In genomic region chr11:63683133-63683991, GRCh38 we compare ENCODE assay signal across 8 cellular contexts. TPM values are rescaled to one million over a fixed set of nuclear protein-coding genes. Genes with fewer than 3 reads are reported as not detected.
DNase-seq lines count a peak whose midpoint lies in the region; ATAC-seq, FAIRE-seq and TF ChIP-seq lines count a peak whose summit lies in the region.

No MANE protein-coding gene starts in this region.

- no peak for TF ChIP-seq CTCF in A549 (IDR thresholded peaks at IDR 0.05)
- TF ChIP-seq CTCF in kidney (IDR thresholded peaks at IDR 0.05; ENCODE audit: borderline replicate concordance, extremely low read depth, insufficient read depth): no peak
- TF ChIP-seq CTCF in upper lobe of right lung (IDR thresholded peaks at IDR 0.05): no peak

- TF ChIP-seq EP300 in A549 (IDR thresholded peaks at IDR 0.05): no peak

- peak overlapping the region; percentile 82 for H3K4me3 ChIP-seq in A549
- peak overlapping the region; percentile 91 for H3K4me3 ChIP-seq in HAP-1
- peak overlapping the region; percentile 81 to 91 for H3K4me3 ChIP-seq in kidney (ENCODE audit: low read length in 2 of 2)
- H3K4me3 ChIP-seq in upper lobe of right lung: peak overlapping the region; percentile 92

- CTCF ChIA-PET in A549 (lab: Yijun Ruan, JAX): interaction anchor here (0.7 to 3.6 kb wide), 5 partner anchors 10 to 802 kb away, joined by 3 to 26 read pairs (median 6); partner anchors contain the start of genes ATL3 and SLC3A2

- ATAC-seq in A549 (no peak), upper lobe of right lung (no peak), HG02840 (IDR thresholded peaks at IDR 0.05; ENCODE audit: low FRiP score, unreplicated experiment) (no peak), HG03045 (IDR thresholded peaks at IDR 0.05; ENCODE audit: unreplicated experiment) (no peak)

- DNase-seq in A549 (ENCODE audit: low read depth in 1 of 2, low spot score in 1 of 2) (no peak), HAP-1 (ENCODE audit: low spot score in 2 of 2) (no peak), kidney (no peak), upper lobe of right lung (no peak), NK-92 (lab: John Stamatoyannopoulos, UW; ENCODE audit: unreplicated experiment) (no peak)
- no peak for DNase-seq in activated T-helper 2 cell treated with anti-CD3 and anti-CD28 coated beads, Interferon-gamma antibody, Interleukin-2, Interleukin-4, amounts not matched to agents 10 μg/mL and 5 μg/mL and 100 μg/mL, durations not matched to agents 14 hours and 24 hours and 36 hours (ENCODE audit: low spot score)

- no peak for FAIRE-seq in A549 (lab: Jason Lieb, UNC)
- no peak for FAIRE-seq in kidney (lab: Jason Lieb, UNC)

- no peaks in the 10 kb centered on the region for H3K9me3 ChIP-seq in A549
- no peaks in the 10 kb centered on the region for H3K9me3 ChIP-seq in HAP-1
- H3K9me3 ChIP-seq in kidney (ENCODE audit: control insufficient read depth in 1 of 2, low read length in 2 of 2): no peaks in the 10 kb centered on the region
- no peaks in the 10 kb centered on the region for H3K9me3 ChIP-seq in upper lobe of right lung

- H3K27ac Mint-ChIP-seq in activated T-helper 2 cell treated with anti-CD3 and anti-CD28 coated beads, Interferon-gamma antibody, Interleukin-2, Interleukin-4, amounts not matched to agents 10 μg/mL and 5 μg/mL and 100 μg/mL, durations not matched to agents 14 hours and 24 hours and 36 hours: no peak overlapping the region

- H3K4me2 ChIP-seq in A549: peak overlapping the region; percentile 84

- POLR2A ChIA-PET in A549 (lab: Yijun Ruan, JAX): interaction anchor here (0.7 to 3.4 kb wide), 4 partner anchors 12 to 56 kb away, joined by 3 to 29 read pairs (median 10); partner anchors contain the start of gene ATL3

- 81% methylated on average over 8 of the region's 8 CpGs for WGBS in A549 (ENCODE audit: missing lambda C conversion rate)

- peaks cover 32% of the 10 kb centered on the region for H3K4me1 Mint-ChIP-seq in activated T-helper 2 cell treated with anti-CD3 and anti-CD28 coated beads, Interferon-gamma antibody, Interleukin-2, Interleukin-4, amounts not matched to agents 10 μg/mL and 5 μg/mL and 100 μg/mL, durations not matched to agents 14 hours and 24 hours and 36 hours (ENCODE audit: low read depth)

- H3K36me3 ChIP-seq in HAP-1 (replicated peaks) (peaks cover 4% of the 10 kb centered on the region), kidney (ENCODE audit: control insufficient read depth in 1 of 2, insufficient read depth in 2 of 2, low read length in 2 of 2) (no peaks in the 10 kb centered on the region), upper lobe of right lung (no peaks in the 10 kb centered on the region)

- no peaks in the 10 kb centered on the region for H3K9me3 Mint-ChIP-seq in activated T-helper 2 cell treated with anti-CD3 and anti-CD28 coated beads, Interferon-gamma antibody, Interleukin-2, Interleukin-4, amounts not matched to agents 10 μg/mL and 5 μg/mL and 100 μg/mL, durations not matched to agents 14 hours and 24 hours and 36 hours

- intact Hi-C loops in activated T-helper 2 cell treated with anti-CD3 and anti-CD28 coated beads, Interferon-gamma antibody, Interleukin-2, Interleukin-4, amounts not matched to agents 10 μg/mL and 5 μg/mL and 100 μg/mL, durations not matched to agents 14 hours and 24 hours and 36 hours (cut with micrococcal nuclease): no loop called here
- intact Hi-C loops in kidney (cut with DNase I) (no loop called here), upper lobe of right lung (cut with DNase I) (no loop called here)

- H3K36me3 Mint-ChIP-seq in activated T-helper 2 cell treated with anti-CD3 and anti-CD28 coated beads, Interferon-gamma antibody, Interleukin-2, Interleukin-4, amounts not matched to agents 10 μg/mL and 5 μg/mL and 100 μg/mL, durations not matched to agents 14 hours and 24 hours and 36 hours (ENCODE audit: low read depth): no peaks in the 10 kb centered on the region

- H3K4me1 ChIP-seq in A549 (peaks cover 40% of the 10 kb centered on the region), HAP-1 (peaks cover 31% of the 10 kb centered on the region), kidney (ENCODE audit: control insufficient read depth in 1 of 2, insufficient read depth in 1 of 2, low read depth in 1 of 2, low read length in 2 of 2) (peaks cover 0 to 10% of the 10 kb centered on the region in 2 donors), upper lobe of right lung (peaks cover 29% of the 10 kb centered on the region)

- H3K27ac ChIP-seq in A549: peak overlapping the region; percentile 90 to 95; a peak in 4 of 6 replicates
- no peak overlapping the region for H3K27ac ChIP-seq in kidney (ENCODE audit: low read depth in 2 of 2, low read length in 2 of 2)
- H3K27ac ChIP-seq in upper lobe of right lung: peak overlapping the region; percentile 49

- no peak for TF ChIP-seq POLR2A in A549 (IDR thresholded peaks at IDR 0.05; ENCODE audit: low read length)

- in situ Hi-C loops in HAP-1 (cut with MboI; ENCODE audit: low sequenced_read_pairs): no loop called here

- TF ChIP-seq RAD21 in A549 (conservative IDR thresholded peaks at IDR 0.05 in 1 of 2, IDR thresholded peaks at IDR 0.05 in 1 of 2): no peak

- peak overlapping the region; percentile 89 for H3K4me3 Mint-ChIP-seq in activated T-helper 2 cell treated with anti-CD3 and anti-CD28 coated beads, Interferon-gamma antibody, Interleukin-2, Interleukin-4, amounts not matched to agents 10 μg/mL and 5 μg/mL and 100 μg/mL, durations not matched to agents 14 hours and 24 hours and 36 hours (ENCODE audit: low read depth)

- H3K27me3 ChIP-seq in HAP-1 (ENCODE audit: low read depth) (no peaks in the 10 kb centered on the region), upper lobe of right lung (no peaks in the 10 kb centered on the region)

- peaks cover 6% of the 10 kb centered on the region for H3K27me3 Mint-ChIP-seq in activated T-helper 2 cell treated with anti-CD3 and anti-CD28 coated beads, Interferon-gamma antibody, Interleukin-2, Interleukin-4, amounts not matched to agents 10 μg/mL and 5 μg/mL and 100 μg/mL, durations not matched to agents 14 hours and 24 hours and 36 hours (ENCODE audit: low read depth)

- H3K9ac ChIP-seq in kidney (ENCODE audit: low read length in 2 of 2): no peak overlapping the region

TF ChIP-seq in A549, 52 proteins besides CTCF, POLR2A, EP300 and RAD21:
- TF ChIP-seq, protein P1, sequence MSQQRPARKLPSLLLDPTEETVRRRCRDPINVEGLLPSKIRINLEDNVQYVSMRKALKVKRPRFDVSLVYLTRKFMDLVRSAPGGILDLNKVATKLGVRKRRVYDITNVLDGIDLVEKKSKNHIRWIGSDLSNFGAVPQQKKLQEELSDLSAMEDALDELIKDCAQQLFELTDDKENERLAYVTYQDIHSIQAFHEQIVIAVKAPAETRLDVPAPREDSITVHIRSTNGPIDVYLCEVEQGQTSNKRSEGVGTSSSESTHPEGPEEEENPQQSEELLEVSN (IDR thresholded peaks at IDR 0.05; ENCODE audit: borderline replicate concordance, low read depth): no peak
- TF ChIP-seq HOXB13 (CRISPR knock-in tag; IDR thresholded peaks at IDR 0.05; ENCODE audit: low read depth) (no peak), HMGXB4 (CRISPR knock-in tag; IDR thresholded peaks at IDR 0.05; ENCODE audit: borderline replicate concordance) (no peak)

RNA-seq across cellular contexts. Expression of gene RTN3, which starts 2.1 kb away (rescaled TPM):
- polyA plus RNA-seq in A549 (2011; rRNA removed) (167 and 196 TPM in 2 replicates), A549 (2017; fragmentation: RNase III; extraction: RNeasy Plus Mini Kit Qiagen cat#74134 plus additional on column Dnase treatment) (101 to 108 TPM (median 108 TPM) in 3 replicates), kidney (ENCODE audit: insufficient read depth, low read depth, low replicate concordance) (109 TPM)
- 42.7 and 53.8 TPM in 2 replicates for polyA plus RNA-seq in A549 (2012; cell fraction: cytosol; rRNA removed)
- polyA plus RNA-seq in A549 (2012; cell fraction: nucleus; rRNA removed): 43.7 and 53.4 TPM in 2 replicates
- 108 and 114 TPM in 2 replicates for polyA minus RNA-seq in A549 (2011; rRNA and poly(A)+ RNA removed)
- total RNA-seq in activated T-helper 2 cell treated with anti-CD3 and anti-CD28 coated beads, Interferon-gamma antibody, Interleukin-2, Interleukin-4, amounts not matched to agents 10 μg/mL and 5 μg/mL and 100 μg/mL, durations not matched to agents 14 hours and 24 hours and 36 hours: 61.1 and 64.1 TPM in 2 replicates
- total RNA-seq in kidney (93.1 TPM), upper lobe of right lung (116 TPM)

RNA-seq across cellular contexts. Expression of gene ATL3, which starts 12.2 kb away (rescaled TPM):
- polyA plus RNA-seq in A549 (2011; rRNA removed) (45.4 and 50.8 TPM in 2 replicates), A549 (2017; fragmentation: RNase III; extraction: RNeasy Plus Mini Kit Qiagen cat#74134 plus additional on column Dnase treatment) (26.0 to 26.9 TPM (median 26.3 TPM) in 3 replicates), kidney (ENCODE audit: insufficient read depth, low read depth, low replicate concordance) (11.4 TPM)
- 14.1 and 20.3 TPM in 2 replicates for polyA plus RNA-seq in A549 (2012; cell fraction: cytosol; rRNA removed)
- 13.2 and 16.5 TPM in 2 replicates for polyA plus RNA-seq in A549 (2012; cell fraction: nucleus; rRNA removed)
- 58.7 and 60.9 TPM in 2 replicates for polyA minus RNA-seq in A549 (2011; rRNA and poly(A)+ RNA removed)
- total RNA-seq in activated T-helper 2 cell treated with anti-CD3 and anti-CD28 coated beads, Interferon-gamma antibody, Interleukin-2, Interleukin-4, amounts not matched to agents 10 μg/mL and 5 μg/mL and 100 μg/mL, durations not matched to agents 14 hours and 24 hours and 36 hours: 38.6 and 38.8 TPM in 2 replicates
- total RNA-seq in kidney (78.3 TPM), upper lobe of right lung (78.6 TPM)

Comparison
In these comparisons a context has a peak if more than half of its experiments do, and no peak if none do; other contexts are left out.
1. H3K27ac ChIP-seq: peak in A549 (2 of 2) and upper lobe of right lung (single experiment); none in kidney (0 of 2).
2. Peak in every context shown above with its lines, with median percentiles within 50 percentile points of each other: H3K4me3 ChIP-seq.